In genomic region chr20:56835829-56836228, GRCh38 we compare ENCODE assay signal across 26 cellular contexts.
A peak's percentile ranks its signal among the peaks of the same experiment; 100 is the strongest.
DNase-seq lines count a peak whose midpoint lies in the region; ATAC-seq, FAIRE-seq and TF ChIP-seq lines count a peak whose summit lies in the region.
"Had no signal": no experiment of that assay in that cellular context is flagged by ENCODE, and none has a peak within 500 bp of the region (broad histone marks: within the 10 kb centered on the region; RNA-seq: fewer than 3 reads in every experiment).

No MANE protein-coding gene starts in this region.

- no TSS peak for BruUV-seq in HepG2 (replicated peaks; lab: Mats Ljungman, UMichigan)

- no peak overlapping the region for H2BK120ac ChIP-seq in mesenchymal stem cell (ENCODE audit: low read depth, low read length)

- H3K4me1 ChIP-seq in right lobe of liver: no peaks in the 10 kb centered on the region
- no peaks in the 10 kb centered on the region for H3K4me1 ChIP-seq in HepG2 (ENCODE audit: insufficient read depth, low read length)
- H3K4me1 ChIP-seq in mesenchymal stem cell (ENCODE audit: control insufficient read depth, insufficient read depth, low read depth, low read length): peaks cover 8% of the 10 kb centered on the region
- H3K4me1 ChIP-seq: BE2C had no signal

- peaks cover 68% of the 10 kb centered on the region for H3K27me3 Mint-ChIP-seq in mesothelial cell of epicardium (ENCODE audit: low read depth)

- no peak for FAIRE-seq in HepG2 (lab: Jason Lieb, UNC)
- FAIRE-seq: A204.1, GM12878, GM12892, GM18507 had no signal

- no peak overlapping the region for H3K23ac ChIP-seq in mesenchymal stem cell (ENCODE audit: low read length in 2 of 2)

- no peak overlapping the region for H3K4ac ChIP-seq in mesenchymal stem cell (ENCODE audit: low read depth in 1 of 2, low read length in 2 of 2)

- no peak overlapping the region for H3K4me3 Mint-ChIP-seq in mesothelial cell of epicardium
- H3K4me3 Mint-ChIP-seq: CD14-positive monocyte; CD4-positive, alpha-beta memory T cell; CD4-positive, CD25-positive, alpha-beta regulatory T cell; CD8-positive, alpha-beta memory T cell had no signal

- H2BK15ac ChIP-seq in mesenchymal stem cell (ENCODE audit: low read depth, poor library complexity, severe bottlenecking): no peak overlapping the region

- no peaks in the 10 kb centered on the region for H3K79me1 ChIP-seq in mesenchymal stem cell (replicated peaks; ENCODE audit: low read length, poor library complexity, severe bottlenecking)

- ATAC-seq in right lobe of liver (peak; percentile 53 to 71 (median 63)), HepG2 (no peak), HG03460 (IDR thresholded peaks at IDR 0.05; ENCODE audit: unreplicated experiment) (no peak)
- ATAC-seq: GM12878 had no signal

- no peak overlapping the region for H3K9ac ChIP-seq in HepG2 (ENCODE audit: insufficient read depth, low read depth, low read length)
- no peak overlapping the region for H3K9ac ChIP-seq in mesenchymal stem cell (ENCODE audit: low read length)
- H3K9ac ChIP-seq: BLaER1 had no signal

- H3K36me3 Mint-ChIP-seq in mesothelial cell of epicardium: no peaks in the 10 kb centered on the region
- H3K36me3 Mint-ChIP-seq: CD14-positive monocyte; CD4-positive, alpha-beta memory T cell; CD4-positive, CD25-positive, alpha-beta regulatory T cell; CD8-positive, alpha-beta memory T cell had no signal

- H2BK5ac ChIP-seq in mesenchymal stem cell (ENCODE audit: low read depth, low read length, poor library complexity, severe bottlenecking): no peak overlapping the region

- no peak overlapping the region for H2BK12ac ChIP-seq in mesenchymal stem cell (ENCODE audit: low read length in 2 of 2)

- H3K4me2 ChIP-seq in HepG2 (ENCODE audit: low read depth, low read length) (no peak overlapping the region), mesenchymal stem cell (ENCODE audit: low read length, poor library complexity, severe bottlenecking) (no peak overlapping the region)
- H3K4me2 ChIP-seq: BLaER1 had no signal

- H3K18ac ChIP-seq in mesenchymal stem cell (ENCODE audit: low read depth in 1 of 2, low read length in 2 of 2): no peak overlapping the region

- no peak overlapping the region for H3K14ac ChIP-seq in mesenchymal stem cell (ENCODE audit: low read length in 2 of 2)

- TF ChIP-seq POLR2A in right lobe of liver (IDR thresholded peaks at IDR 0.05) (no peak), HepG2 (IDR thresholded peaks at IDR 0.05; ENCODE audit: insufficient read depth in 1 of 2, low read depth in 2 of 2, low read length in 2 of 2) (no peak)

- DNase-seq in right lobe of liver (no peak), HepG2 (ENCODE audit: low spot score) (no peak), mesenchymal stem cell (no peak), mesothelial cell of epicardium (ENCODE audit: low spot score in 2 of 2, unreplicated experiment in 2 of 2) (no peak)
- DNase-seq: ACHN; BE2C; C1 segment of cervical spinal cord; CD4-positive, alpha-beta memory T cell; CD4-positive, CD25-positive, alpha-beta regulatory T cell; CD8-positive, alpha-beta memory T cell; COR-L47; DMS 273 treated with DMSO at 0.1 percent for 48 hours; DMS153; DMS53; DMS79; DND-41; EL; GDM1 had no signal

- no peaks in the 10 kb centered on the region for H3K9me3 Mint-ChIP-seq in mesothelial cell of epicardium

- no peak for TF ChIP-seq CTCF in right lobe of liver (IDR thresholded peaks at IDR 0.05)
- TF ChIP-seq CTCF in HepG2 (CRISPR knock-in tag; IDR thresholded peaks at IDR 0.05): no peak
- no peak for TF ChIP-seq CTCF in mesothelial cell of epicardium (IDR thresholded peaks at IDR 0.05; ENCODE audit: unreplicated experiment)

- H3K4me3 ChIP-seq in right lobe of liver: no peak overlapping the region
- H3K4me3 ChIP-seq in HepG2 (replicated peaks in 1 of 3; ENCODE audit: insufficient read depth in 1 of 3, low read depth in 2 of 3, low read length in 3 of 3): no peak overlapping the region
- H3K4me3 ChIP-seq in mesenchymal stem cell (ENCODE audit: insufficient read depth in 1 of 2, low read depth in 1 of 2, low read length in 2 of 2): no peak overlapping the region
- H3K4me3 ChIP-seq: BLaER1, GM12878 had no signal

- H3K27ac ChIP-seq in right lobe of liver (no peak overlapping the region), HepG2 (ENCODE audit: extremely low read length, insufficient read depth, low read length) (no peak overlapping the region), mesenchymal stem cell (ENCODE audit: low read length, poor library complexity, severe bottlenecking) (peak overlapping the region; percentile 19)
- H3K27ac ChIP-seq: 22Rv1, BLaER1 had no signal

- no peak overlapping the region for H4K8ac ChIP-seq in mesenchymal stem cell (ENCODE audit: low read length)

- H3K27me3 ChIP-seq in right lobe of liver (no peaks in the 10 kb centered on the region), HepG2 (ENCODE audit: control insufficient read depth in 1 of 2, insufficient read depth in 2 of 2, low read length in 2 of 2) (peaks cover 2 to 15% of the 10 kb centered on the region in 2 experiments; a peak in 4 of 5 replicates), mesenchymal stem cell (ENCODE audit: control insufficient read depth in 1 of 2, insufficient read depth in 1 of 2, low read length in 2 of 2) (peaks cover 8 to 93% of the 10 kb centered on the region in 2 experiments)
- H3K27me3 ChIP-seq: BE2C, BLaER1 had no signal

- CTCF ChIA-PET in HepG2 (lab: Yijun Ruan, JAX; ENCODE audit: low intra/inter-chr PET ratio, low total read pairs): no interaction called here

- TF ChIP-seq RAD21 in HepG2 (CRISPR knock-in tag; IDR thresholded peaks at IDR 0.05): no peak

- H3K36me3 ChIP-seq in right lobe of liver: no peaks in the 10 kb centered on the region
- no peaks in the 10 kb centered on the region for H3K36me3 ChIP-seq in HepG2 (replicated peaks in 1 of 2; ENCODE audit: control insufficient read depth in 1 of 2, insufficient read depth in 2 of 2, low read length in 2 of 2)
- H3K36me3 ChIP-seq in mesenchymal stem cell (ENCODE audit: control insufficient read depth in 1 of 2, insufficient read depth in 2 of 2, low read depth in 1 of 2, low read length in 2 of 2): no peaks in the 10 kb centered on the region
- H3K36me3 ChIP-seq: BE2C, BLaER1 had no signal

- peaks cover 3% of the 10 kb centered on the region for H3K4me1 Mint-ChIP-seq in mesothelial cell of epicardium
- H3K4me1 Mint-ChIP-seq: CD14-positive monocyte; CD4-positive, alpha-beta memory T cell; CD4-positive, CD25-positive, alpha-beta regulatory T cell; CD8-positive, alpha-beta memory T cell had no signal

- H3K79me2 ChIP-seq in HepG2 (ENCODE audit: insufficient read depth, low read length): no peaks in the 10 kb centered on the region

- POLR2A ChIA-PET in HepG2 (lab: Yijun Ruan, JAX): no interaction called here

- no peaks in the 10 kb centered on the region for H4K20me1 ChIP-seq in HepG2 (ENCODE audit: insufficient read depth, low read length)
- H4K20me1 ChIP-seq: BLaER1 had no signal

- intact Hi-C loops in right lobe of liver (cut with DNase I) (no loop called here), HepG2 (cut with micrococcal nuclease; ENCODE audit: unreplicated experiment) (no loop called here)

- H3K9me3 ChIP-seq in right lobe of liver (no peaks in the 10 kb centered on the region), HepG2 (ENCODE audit: low read length) (no peaks in the 10 kb centered on the region), mesenchymal stem cell (ENCODE audit: control insufficient read depth, low read length) (no peaks in the 10 kb centered on the region)
- H3K9me3 ChIP-seq: BE2C, BLaER1 had no signal

- TF ChIP-seq EP300 in HepG2 (IDR thresholded peaks at IDR 0.05; ENCODE audit: low read depth in 2 of 2, low read length in 2 of 2) (no peak), HepG2 (CRISPR knock-in tag; IDR thresholded peaks at IDR 0.05; ENCODE audit: borderline replicate concordance) (no peak)

- 37% methylated on average over 2 of the region's 2 CpGs for WGBS in right lobe of liver (ENCODE audit: insufficient coverage, low coverage, low lambda C conversion rate, missing lambda C conversion rate)
- 5% methylated on average over 2 of the region's 2 CpGs for WGBS in HepG2 (ENCODE audit: low lambda C conversion rate)
- WGBS in mesenchymal stem cell: 97% methylated on average over 1 of the region's 2 CpGs

- H3K27ac Mint-ChIP-seq in mesothelial cell of epicardium: no peak overlapping the region
- H3K27ac Mint-ChIP-seq: CD14-positive monocyte; CD4-positive, alpha-beta memory T cell; CD4-positive, CD25-positive, alpha-beta regulatory T cell; CD8-positive, alpha-beta memory T cell had no signal

- H2AK5ac ChIP-seq in mesenchymal stem cell (ENCODE audit: low read length, severe bottlenecking): no peak overlapping the region

- H4K91ac ChIP-seq in mesenchymal stem cell (ENCODE audit: low read length): no peak overlapping the region

- in situ Hi-C loops in HepG2 (cut with HindIII; ENCODE audit: extremely low pct_ligation_motif_present, low pct_unique_long_range_greater_than_20kb): no loop called here

- H2AFZ ChIP-seq in HepG2 (ENCODE audit: low read length): no peak overlapping the region
- H2AFZ ChIP-seq in mesenchymal stem cell (ENCODE audit: low read depth, low read length): no peak overlapping the region

TF ChIP-seq in HepG2, 621 proteins besides CTCF, POLR2A, EP300 and RAD21:
- TF ChIP-seq ZNF326 (CRISPR knock-in tag; IDR thresholded peaks at IDR 0.05; ENCODE audit: borderline replicate concordance) (no peak), IKZF1 (IDR thresholded peaks at IDR 0.05) (no peak), MXD3 (CRISPR knock-in tag; IDR thresholded peaks at IDR 0.05) (no peak), PHF8 (CRISPR knock-in tag; IDR thresholded peaks at IDR 0.05) (no peak), ZBTB2 (CRISPR knock-in tag; IDR thresholded peaks at IDR 0.05; ENCODE audit: low read depth) (no peak), NR1H2 (CRISPR knock-in tag; IDR thresholded peaks at IDR 0.05; ENCODE audit: borderline replicate concordance, low read depth) (no peak)

Comparison
In these comparisons a context has a peak if more than half of its experiments do, and no peak if none do; other contexts are left out.
1. ATAC-seq: peak in right lobe of liver (4 of 4); none in HepG2 (single experiment) and HG03460 (single experiment).